Comparison of ENCODE assay signal across 13 cellular contexts in the genomic region with DNA sequence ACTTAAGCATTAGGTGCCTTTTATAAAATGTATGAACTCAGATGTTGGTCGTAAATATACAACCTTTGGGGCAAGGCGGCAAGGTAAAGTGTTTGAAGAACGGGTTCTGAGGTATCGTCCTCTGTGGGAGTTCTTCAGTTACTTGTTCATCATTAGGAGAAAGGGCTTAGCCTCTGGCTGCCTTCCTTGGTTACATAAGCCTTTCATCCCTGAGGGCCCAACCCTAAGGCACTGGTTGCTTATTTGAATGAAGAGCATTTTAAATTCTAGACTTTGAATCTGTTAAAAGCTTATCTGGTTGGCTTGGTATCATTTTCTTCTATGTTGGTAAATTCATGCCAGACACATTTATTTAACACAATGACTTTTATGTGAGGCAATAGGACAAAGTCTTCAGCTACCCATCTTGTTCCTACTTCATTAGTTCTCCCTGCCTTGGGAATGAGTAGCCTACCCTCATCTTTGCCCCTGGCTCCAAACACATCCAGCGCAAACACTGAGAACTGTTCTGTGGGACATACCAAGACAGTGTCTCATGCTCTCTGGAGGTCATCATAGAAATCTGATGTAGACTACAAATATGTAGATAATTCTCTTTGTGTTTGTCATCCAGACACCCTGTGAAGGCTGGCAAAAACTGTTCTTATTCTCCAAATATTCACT. TPM values are rescaled to one million over a fixed set of nuclear protein-coding genes. Genes with fewer than 3 reads are reported as not detected.
A peak's percentile ranks its signal among the peaks of the same experiment; 100 is the strongest.
DNase-seq lines count a peak whose midpoint lies in the region; ATAC-seq and TF ChIP-seq lines count a peak whose summit lies in the region.
"Had no signal": no experiment of that assay in that cellular context is flagged by ENCODE, and none has a peak within 500 bp of the region (broad histone marks: within the 10 kb centered on the region; RNA-seq: fewer than 3 reads in every experiment).

No MANE protein-coding gene starts in this region.

- intact Hi-C loops in thyroid gland (cut with DNase I): no loop called here

- no peaks in the 10 kb centered on the region for H3K36me3 Mint-ChIP-seq in activated T-helper 17 cell treated with anti-CD3 and anti-CD28 coated beads, Interleukin-2, amount 50 U/mL, for 72 hours (ENCODE audit: low read depth)
- H3K36me3 Mint-ChIP-seq: CD8-positive, alpha-beta T cell; naive thymus-derived CD8-positive, alpha-beta T cell had no signal

- H3K9ac ChIP-seq in rectal smooth muscle tissue (ENCODE audit: low read length): no peak overlapping the region

- H3K4me1 ChIP-seq in RWPE2 (ENCODE audit: insufficient read depth, poor library complexity, severe bottlenecking) (peaks cover 51% of the 10 kb centered on the region), rectal smooth muscle tissue (ENCODE audit: control insufficient read depth, insufficient read depth, low read length) (no peaks in the 10 kb centered on the region), thyroid gland (no peaks in the 10 kb centered on the region)

- no peak overlapping the region for H3K27ac Mint-ChIP-seq in activated T-helper 17 cell treated with anti-CD3 and anti-CD28 coated beads, Interleukin-2, amount 50 U/mL, for 72 hours
- H3K27ac Mint-ChIP-seq: CD8-positive, alpha-beta T cell had no signal

- POLR2A ChIA-PET in BJ (lab: Charles Lee): interaction anchor here (0.6 to 1.8 kb wide), 6 partner anchors 18 to 163 kb away, joined by 3 to 8 read pairs (median 5); no protein-coding TSS in a partner anchor

- H3K27me3 ChIP-seq in BJ (ENCODE audit: control insufficient read depth, insufficient read depth, low read length): no peaks in the 10 kb centered on the region
- H3K27me3 ChIP-seq in RWPE2 (ENCODE audit: insufficient read depth, poor library complexity, severe bottlenecking): no peaks in the 10 kb centered on the region
- H3K27me3 ChIP-seq in rectal smooth muscle tissue (ENCODE audit: control insufficient read depth, insufficient read depth, low read length): no peaks in the 10 kb centered on the region
- H3K27me3 ChIP-seq in thyroid gland: no peaks in the 10 kb centered on the region

- H3K9me3 Mint-ChIP-seq in activated T-helper 17 cell treated with anti-CD3 and anti-CD28 coated beads, Interleukin-2, amount 50 U/mL, for 72 hours: peaks cover 8% of the 10 kb centered on the region
- H3K9me3 Mint-ChIP-seq: CD8-positive, alpha-beta T cell had no signal

- H3K36me3 ChIP-seq in BJ (ENCODE audit: control insufficient read depth, insufficient read depth, low read length) (no peaks in the 10 kb centered on the region), RWPE2 (ENCODE audit: low read depth) (no peaks in the 10 kb centered on the region), rectal smooth muscle tissue (ENCODE audit: control insufficient read depth, insufficient read depth, low read length) (no peaks in the 10 kb centered on the region), thyroid gland (no peaks in the 10 kb centered on the region)

- TF ChIP-seq CTCF in BJ (IDR thresholded peaks at IDR 0.05; ENCODE audit: insufficient read depth, low read depth, low read length): no peak
- no peak for TF ChIP-seq CTCF in RWPE2 (IDR thresholded peaks at IDR 0.05; ENCODE audit: poor library complexity, severe bottlenecking)
- no peak for TF ChIP-seq CTCF in fibroblast of the aortic adventitia (IDR thresholded peaks at IDR 0.05; ENCODE audit: insufficient read depth, low read length)
- TF ChIP-seq CTCF in thyroid gland (IDR thresholded peaks at IDR 0.05): no peak

- H3K27ac ChIP-seq in RWPE2 (ENCODE audit: poor library complexity, severe bottlenecking) (peak overlapping the region; percentile 98), rectal smooth muscle tissue (ENCODE audit: low read depth, low read length) (peak overlapping the region; percentile 27), thyroid gland (no peak overlapping the region)

- no peak for TF ChIP-seq POLR2A in thyroid gland (IDR thresholded peaks at IDR 0.05)

- no peak overlapping the region for H3K4me3 Mint-ChIP-seq in activated T-helper 17 cell treated with anti-CD3 and anti-CD28 coated beads, Interleukin-2, amount 50 U/mL, for 72 hours
- H3K4me3 Mint-ChIP-seq: CD8-positive, alpha-beta T cell; naive thymus-derived CD8-positive, alpha-beta T cell had no signal

- DNase-seq in BJ (ENCODE audit: low read depth): peak; percentile 94
- DNase-seq in RWPE2 (ENCODE audit: low spot score): peak; percentile 72
- peak; percentile 98 for DNase-seq in fibroblast of the aortic adventitia (ENCODE audit: low read depth)
- no peak for DNase-seq in stimulated activated naive CD8-positive, alpha-beta T cell treated with anti-CD3 and anti-CD28 coated beads, Interleukin-15, Interleukin-2, amounts not matched to agents 100 U/mL and 50 U/mL, for 24 hours
- DNase-seq in thyroid gland: no peak
- DNase-seq: activated naive CD4-positive, alpha-beta T cell treated with Interleukin-2 at 50 U/mL for 16 hours; CD8-positive, alpha-beta T cell; GOT3; naive thymus-derived CD8-positive, alpha-beta T cell; NCI-H526 had no signal

- H3K9me3 ChIP-seq in RWPE2 (ENCODE audit: severe bottlenecking): no peaks in the 10 kb centered on the region
- no peaks in the 10 kb centered on the region for H3K9me3 ChIP-seq in thyroid gland

- H3K4me3 ChIP-seq in BJ (ENCODE audit: low read depth, low read length) (no peak overlapping the region), RWPE2 (ENCODE audit: severe bottlenecking) (no peak overlapping the region), fibroblast of the aortic adventitia (ENCODE audit: low read depth, low read length) (no peak overlapping the region), rectal smooth muscle tissue (ENCODE audit: low read length) (no peak overlapping the region), thyroid gland (replicated peaks in 1 of 3) (no peak overlapping the region)

- peak; percentile 96 for ATAC-seq in RWPE2 (ENCODE audit: low read depth)
- ATAC-seq in activated T-helper 17 cell treated with anti-CD3 and anti-CD28 coated beads, Interleukin-2, amount 50 U/mL, for 72 hours (replicated peaks): no peak
- no peak for ATAC-seq in GM18502 (IDR thresholded peaks at IDR 0.05; ENCODE audit: poor library complexity, unreplicated experiment)
- ATAC-seq in stimulated activated naive CD8-positive, alpha-beta T cell treated with anti-CD3 and anti-CD28 coated beads, Interleukin-15, Interleukin-2, amounts not matched to agents 100 U/mL and 50 U/mL, for 24 hours: no peak
- ATAC-seq: CD8-positive, alpha-beta T cell; naive thymus-derived CD8-positive, alpha-beta T cell had no signal

- peaks cover 10% of the 10 kb centered on the region for H3K4me1 Mint-ChIP-seq in activated T-helper 17 cell treated with anti-CD3 and anti-CD28 coated beads, Interleukin-2, amount 50 U/mL, for 72 hours
- H3K4me1 Mint-ChIP-seq: naive thymus-derived CD8-positive, alpha-beta T cell had no signal

- no peaks in the 10 kb centered on the region for H3K27me3 Mint-ChIP-seq in activated T-helper 17 cell treated with anti-CD3 and anti-CD28 coated beads, Interleukin-2, amount 50 U/mL, for 72 hours

- WGBS in thyroid gland, 2 donors: 64 to 73% methylated on average over 5 of the region's 5 CpGs

- CTCF ChIA-PET in BJ (lab: Yijun Ruan, JAX): interaction anchor here (0.6 to 5.6 kb wide), 8 partner anchors 10 to 345 kb away, joined by 3 to 36 read pairs (median 4); a partner anchor contains a TSS

RNA-seq across cellular contexts. Expression of a gene that starts 12.4 kb away (rescaled TPM):
- polyA plus RNA-seq in BJ (2011; rRNA removed): 199 and 291 TPM in 2 replicates
- polyA minus RNA-seq in BJ (2011; rRNA and poly(A)+ RNA removed): 156 and 199 TPM in 2 replicates
- total RNA-seq in fibroblast of the aortic adventitia (ENCODE audit: low replicate concordance): 614 and 2,284 TPM in 2 replicates
- total RNA-seq in activated T-helper 17 cell treated with anti-CD3 and anti-CD28 coated beads, Interleukin-2, amount 50 U/mL, for 72 hours: not detected
- 100 to 1,000 TPM in 1 of 4 donors, 10 to 100 TPM in 3; 41.5 to 100 (median 63.7) TPM for total RNA-seq in thyroid gland
- total RNA-seq: CD8-positive, alpha-beta T cell; naive thymus-derived CD8-positive, alpha-beta T cell had no signal

Comparison
In these comparisons a context has a peak if more than half of its experiments do, and no peak if none do; other contexts are left out.
1. DNase-seq: peak in BJ (single experiment), RWPE2 (single experiment) and fibroblast of the aortic adventitia (single experiment); none in stimulated activated naive CD8-positive, alpha-beta T cell treated with anti-CD3 and anti-CD28 coated beads, Interleukin-15, Interleukin-2, amounts not matched to agents 100 U/mL and 50 U/mL, for 24 hours (single experiment) and thyroid gland (0 of 2).
2. H3K27ac ChIP-seq: peak in RWPE2 (single experiment) and rectal smooth muscle tissue (single experiment); none in thyroid gland (0 of 3).
3. RNA of a gene that starts 12.4 kb away (total RNA-seq): 614 to 2,284 TPM in fibroblast of the aortic adventitia and 41.5 to 100 TPM in thyroid gland; not detected in activated T-helper 17 cell treated with anti-CD3 and anti-CD28 coated beads, Interleukin-2, amount 50 U/mL, for 72 hours; every median in the first group is over 10 times any median in the second.